ENCODE assay signal across 1 cellular context in genomic region chr17:19003543-19003965, GRCh38.
TF ChIP-seq lines count a peak whose summit lies in the region.

No MANE protein-coding gene starts in this region.

TF ChIP-seq in K562, 482 proteins besides CTCF, POLR2A, EP300 and RAD21:
- no peak for TF ChIP-seq BRF1 (IDR thresholded peaks at IDR 0.05; ENCODE audit: borderline replicate concordance, extremely low read depth, insufficient read length)
- peak; percentile 64 for TF ChIP-seq FIP1L1 (IDR thresholded peaks at IDR 0.05; ENCODE audit: low read depth, low read length, poor library complexity, severe bottlenecking)
TF ChIP-seq in K562: peak in this region for 1.
